1 cellular context compared by ENCODE assay signal in the genomic region with DNA sequence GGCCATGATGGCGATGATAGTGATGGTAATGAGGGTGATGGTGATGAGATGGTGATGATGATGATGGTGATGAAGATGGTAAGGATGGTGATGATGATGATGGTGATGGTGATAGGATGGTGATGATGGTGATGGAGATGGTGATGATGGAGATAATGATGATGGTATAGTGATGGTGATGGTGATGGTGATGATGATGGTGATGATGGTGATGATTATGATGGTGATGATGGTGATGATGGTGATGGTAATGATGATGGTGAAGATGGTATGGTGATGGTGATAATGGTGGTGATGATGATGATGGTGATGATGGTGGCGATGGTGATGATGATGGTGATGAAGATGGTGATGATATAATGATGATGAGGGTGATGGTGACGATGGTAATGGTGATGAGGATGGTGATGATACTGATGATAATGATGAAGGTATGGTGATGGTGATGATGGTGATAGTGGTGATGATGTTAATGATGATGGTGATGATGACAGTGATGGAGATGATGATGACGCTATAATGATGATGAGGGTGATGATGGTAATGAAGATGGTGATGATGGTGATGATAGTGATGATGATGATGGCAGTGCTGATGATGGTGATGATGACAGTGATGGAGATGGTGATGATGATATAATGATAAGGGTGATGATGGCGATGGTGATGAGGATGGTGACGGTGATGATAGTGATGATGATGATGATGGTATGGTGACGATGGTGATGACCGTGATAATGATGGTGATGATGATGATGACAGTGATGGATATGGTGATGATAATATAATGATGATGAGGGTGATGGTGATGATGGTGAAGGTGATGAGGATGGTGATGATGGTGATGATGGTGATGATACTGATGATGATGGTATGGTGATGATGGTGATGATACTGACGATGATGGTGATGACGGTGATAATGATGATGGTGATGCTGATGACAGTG.
TF ChIP-seq lines count a peak whose summit lies in the region.

No MANE protein-coding gene starts in this region.

TF ChIP-seq in HEK293, 187 proteins besides CTCF, POLR2A, EP300 and RAD21 (continued from another document):
- TF ChIP-seq, protein P1, sequence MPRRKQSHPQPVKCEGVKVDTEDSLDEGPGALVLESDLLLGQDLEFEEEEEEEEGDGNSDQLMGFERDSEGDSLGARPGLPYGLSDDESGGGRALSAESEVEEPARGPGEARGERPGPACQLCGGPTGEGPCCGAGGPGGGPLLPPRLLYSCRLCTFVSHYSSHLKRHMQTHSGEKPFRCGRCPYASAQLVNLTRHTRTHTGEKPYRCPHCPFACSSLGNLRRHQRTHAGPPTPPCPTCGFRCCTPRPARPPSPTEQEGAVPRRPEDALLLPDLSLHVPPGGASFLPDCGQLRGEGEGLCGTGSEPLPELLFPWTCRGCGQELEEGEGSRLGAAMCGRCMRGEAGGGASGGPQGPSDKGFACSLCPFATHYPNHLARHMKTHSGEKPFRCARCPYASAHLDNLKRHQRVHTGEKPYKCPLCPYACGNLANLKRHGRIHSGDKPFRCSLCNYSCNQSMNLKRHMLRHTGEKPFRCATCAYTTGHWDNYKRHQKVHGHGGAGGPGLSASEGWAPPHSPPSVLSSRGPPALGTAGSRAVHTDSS (tag by site-specific recombination; IDR thresholded peaks at IDR 0.05): peak; percentile 98
- TF ChIP-seq, protein P2, sequence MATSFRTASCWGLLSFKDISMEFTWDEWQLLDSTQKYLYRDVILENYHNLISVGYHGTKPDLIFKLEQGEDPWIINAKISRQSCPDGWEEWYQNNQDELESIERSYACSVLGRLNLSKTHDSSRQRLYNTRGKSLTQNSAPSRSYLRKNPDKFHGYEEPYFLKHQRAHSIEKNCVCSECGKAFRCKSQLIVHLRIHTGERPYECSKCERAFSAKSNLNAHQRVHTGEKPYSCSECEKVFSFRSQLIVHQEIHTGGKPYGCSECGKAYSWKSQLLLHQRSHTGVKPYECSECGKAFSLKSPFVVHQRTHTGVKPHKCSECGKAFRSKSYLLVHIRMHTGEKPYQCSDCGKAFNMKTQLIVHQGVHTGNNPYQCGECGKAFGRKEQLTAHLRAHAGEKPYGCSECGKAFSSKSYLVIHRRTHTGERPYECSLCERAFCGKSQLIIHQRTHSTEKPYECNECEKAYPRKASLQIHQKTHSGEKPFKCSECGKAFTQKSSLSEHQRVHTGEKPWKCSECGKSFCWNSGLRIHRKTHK (tag by site-specific recombination; IDR thresholded peaks at IDR 0.05): peak; percentile 41; the same call in 1 of the 2 replicates
- TF ChIP-seq, protein P3, sequence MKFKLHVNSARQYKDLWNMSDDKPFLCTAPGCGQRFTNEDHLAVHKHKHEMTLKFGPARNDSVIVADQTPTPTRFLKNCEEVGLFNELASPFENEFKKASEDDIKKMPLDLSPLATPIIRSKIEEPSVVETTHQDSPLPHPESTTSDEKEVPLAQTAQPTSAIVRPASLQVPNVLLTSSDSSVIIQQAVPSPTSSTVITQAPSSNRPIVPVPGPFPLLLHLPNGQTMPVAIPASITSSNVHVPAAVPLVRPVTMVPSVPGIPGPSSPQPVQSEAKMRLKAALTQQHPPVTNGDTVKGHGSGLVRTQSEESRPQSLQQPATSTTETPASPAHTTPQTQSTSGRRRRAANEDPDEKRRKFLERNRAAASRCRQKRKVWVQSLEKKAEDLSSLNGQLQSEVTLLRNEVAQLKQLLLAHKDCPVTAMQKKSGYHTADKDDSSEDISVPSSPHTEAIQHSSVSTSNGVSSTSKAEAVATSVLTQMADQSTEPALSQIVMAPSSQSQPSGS (tag by site-specific recombination; IDR thresholded peaks at IDR 0.05; ENCODE audit: low read depth): peak; percentile 61
- no peak for TF ChIP-seq ZNF274 (IDR thresholded peaks at IDR 0.05; ENCODE audit: low read length)
- peak; percentile 18; the same call in 1 of the 2 replicates for TF ChIP-seq ZNF274 (tag by site-specific recombination; IDR thresholded peaks at IDR 0.05; ENCODE audit: borderline replicate concordance)
- TF ChIP-seq ZNF776 (tag by site-specific recombination; IDR thresholded peaks at IDR 0.05; ENCODE audit: borderline replicate concordance): peak; percentile 10; the same call in 1 of the 2 replicates
- TF ChIP-seq ZNF548 (tag by site-specific recombination; IDR thresholded peaks at IDR 0.05): no peak
- TF ChIP-seq ZNF558 (tag by site-specific recombination; IDR thresholded peaks at IDR 0.05): no peak
- peak; percentile 53; the same call in 1 of the 2 replicates for TF ChIP-seq ZBTB48 (tag by site-specific recombination; IDR thresholded peaks at IDR 0.05)
- TF ChIP-seq ZBTB17 (tag by site-specific recombination; IDR thresholded peaks at IDR 0.05): 0 out of 2 replicates have a peak, but pooled peaks have one; percentile 61
- TF ChIP-seq ZNF112 (tag by site-specific recombination; IDR thresholded peaks at IDR 0.05): 0 out of 2 replicates have a peak, but pooled peaks have one; percentile 5
- TF ChIP-seq, protein P4, sequence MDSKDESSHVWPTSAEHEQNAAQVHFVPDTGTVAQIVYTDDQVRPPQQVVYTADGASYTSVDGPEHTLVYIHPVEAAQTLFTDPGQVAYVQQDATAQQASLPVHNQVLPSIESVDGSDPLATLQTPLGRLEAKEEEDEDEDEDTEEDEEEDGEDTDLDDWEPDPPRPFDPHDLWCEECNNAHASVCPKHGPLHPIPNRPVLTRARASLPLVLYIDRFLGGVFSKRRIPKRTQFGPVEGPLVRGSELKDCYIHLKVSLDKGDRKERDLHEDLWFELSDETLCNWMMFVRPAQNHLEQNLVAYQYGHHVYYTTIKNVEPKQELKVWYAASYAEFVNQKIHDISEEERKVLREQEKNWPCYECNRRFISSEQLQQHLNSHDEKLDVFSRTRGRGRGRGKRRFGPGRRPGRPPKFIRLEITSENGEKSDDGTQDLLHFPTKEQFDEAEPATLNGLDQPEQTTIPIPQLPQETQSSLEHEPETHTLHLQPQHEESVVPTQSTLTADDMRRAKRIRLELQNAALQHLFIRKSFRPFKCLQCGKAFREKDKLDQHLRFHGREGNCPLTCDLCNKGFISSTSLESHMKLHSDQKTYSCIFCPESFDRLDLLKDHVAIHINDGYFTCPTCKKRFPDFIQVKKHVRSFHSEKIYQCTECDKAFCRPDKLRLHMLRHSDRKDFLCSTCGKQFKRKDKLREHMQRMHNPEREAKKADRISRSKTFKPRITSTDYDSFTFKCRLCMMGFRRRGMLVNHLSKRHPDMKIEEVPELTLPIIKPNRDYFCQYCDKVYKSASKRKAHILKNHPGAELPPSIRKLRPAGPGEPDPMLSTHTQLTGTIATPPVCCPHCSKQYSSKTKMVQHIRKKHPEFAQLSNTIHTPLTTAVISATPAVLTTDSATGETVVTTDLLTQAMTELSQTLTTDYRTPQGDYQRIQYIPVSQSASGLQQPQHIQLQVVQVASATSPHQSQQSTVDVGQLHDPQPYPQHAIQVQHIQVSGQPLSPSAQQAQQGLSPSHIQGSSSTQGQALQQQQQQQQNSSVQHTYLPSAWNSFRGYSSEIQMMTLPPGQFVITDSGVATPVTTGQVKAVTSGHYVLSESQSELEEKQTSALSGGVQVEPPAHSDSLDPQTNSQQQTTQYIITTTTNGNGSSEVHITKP (tag by site-specific recombination; IDR thresholded peaks at IDR 0.05): no peak
- TF ChIP-seq ZNF785 (tag by site-specific recombination; IDR thresholded peaks at IDR 0.05): peak; percentile 17
- TF ChIP-seq, protein P5, sequence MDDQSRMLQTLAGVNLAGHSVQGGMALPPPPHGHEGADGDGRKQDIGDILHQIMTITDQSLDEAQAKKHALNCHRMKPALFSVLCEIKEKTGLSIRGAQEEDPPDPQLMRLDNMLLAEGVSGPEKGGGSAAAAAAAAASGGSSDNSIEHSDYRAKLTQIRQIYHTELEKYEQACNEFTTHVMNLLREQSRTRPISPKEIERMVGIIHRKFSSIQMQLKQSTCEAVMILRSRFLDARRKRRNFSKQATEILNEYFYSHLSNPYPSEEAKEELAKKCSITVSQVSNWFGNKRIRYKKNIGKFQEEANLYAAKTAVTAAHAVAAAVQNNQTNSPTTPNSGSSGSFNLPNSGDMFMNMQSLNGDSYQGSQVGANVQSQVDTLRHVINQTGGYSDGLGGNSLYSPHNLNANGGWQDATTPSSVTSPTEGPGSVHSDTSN (CRISPR knock-in tag; IDR thresholded peaks at IDR 0.05): no peak
- 0 out of 2 replicates have a peak, but pooled peaks have one; percentile 12 for TF ChIP-seq ZNF707 (tag by site-specific recombination; IDR thresholded peaks at IDR 0.05)
- TF ChIP-seq, protein P6, sequence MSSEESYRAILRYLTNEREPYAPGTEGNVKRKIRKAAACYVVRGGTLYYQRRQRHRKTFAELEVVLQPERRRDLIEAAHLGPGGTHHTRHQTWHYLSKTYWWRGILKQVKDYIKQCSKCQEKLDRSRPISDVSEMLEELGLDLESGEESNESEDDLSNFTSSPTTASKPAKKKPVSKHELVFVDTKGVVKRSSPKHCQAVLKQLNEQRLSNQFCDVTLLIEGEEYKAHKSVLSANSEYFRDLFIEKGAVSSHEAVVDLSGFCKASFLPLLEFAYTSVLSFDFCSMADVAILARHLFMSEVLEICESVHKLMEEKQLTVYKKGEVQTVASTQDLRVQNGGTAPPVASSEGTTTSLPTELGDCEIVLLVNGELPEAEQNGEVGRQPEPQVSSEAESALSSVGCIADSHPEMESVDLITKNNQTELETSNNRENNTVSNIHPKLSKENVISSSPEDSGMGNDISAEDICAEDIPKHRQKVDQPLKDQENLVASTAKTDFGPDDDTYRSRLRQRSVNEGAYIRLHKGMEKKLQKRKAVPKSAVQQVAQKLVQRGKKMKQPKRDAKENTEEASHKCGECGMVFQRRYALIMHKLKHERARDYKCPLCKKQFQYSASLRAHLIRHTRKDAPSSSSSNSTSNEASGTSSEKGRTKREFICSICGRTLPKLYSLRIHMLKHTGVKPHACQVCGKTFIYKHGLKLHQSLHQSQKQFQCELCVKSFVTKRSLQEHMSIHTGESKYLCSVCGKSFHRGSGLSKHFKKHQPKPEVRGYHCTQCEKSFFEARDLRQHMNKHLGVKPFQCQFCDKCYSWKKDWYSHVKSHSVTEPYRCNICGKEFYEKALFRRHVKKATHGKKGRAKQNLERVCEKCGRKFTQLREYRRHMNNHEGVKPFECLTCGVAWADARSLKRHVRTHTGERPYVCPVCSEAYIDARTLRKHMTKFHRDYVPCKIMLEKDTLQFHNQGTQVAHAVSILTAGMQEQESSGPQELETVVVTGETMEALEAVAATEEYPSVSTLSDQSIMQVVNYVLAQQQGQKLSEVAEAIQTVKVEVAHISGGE (tag by site-specific recombination; conservative IDR thresholded peaks at IDR 0.05; ENCODE audit: low read depth): no peak
- TF ChIP-seq, protein P7, sequence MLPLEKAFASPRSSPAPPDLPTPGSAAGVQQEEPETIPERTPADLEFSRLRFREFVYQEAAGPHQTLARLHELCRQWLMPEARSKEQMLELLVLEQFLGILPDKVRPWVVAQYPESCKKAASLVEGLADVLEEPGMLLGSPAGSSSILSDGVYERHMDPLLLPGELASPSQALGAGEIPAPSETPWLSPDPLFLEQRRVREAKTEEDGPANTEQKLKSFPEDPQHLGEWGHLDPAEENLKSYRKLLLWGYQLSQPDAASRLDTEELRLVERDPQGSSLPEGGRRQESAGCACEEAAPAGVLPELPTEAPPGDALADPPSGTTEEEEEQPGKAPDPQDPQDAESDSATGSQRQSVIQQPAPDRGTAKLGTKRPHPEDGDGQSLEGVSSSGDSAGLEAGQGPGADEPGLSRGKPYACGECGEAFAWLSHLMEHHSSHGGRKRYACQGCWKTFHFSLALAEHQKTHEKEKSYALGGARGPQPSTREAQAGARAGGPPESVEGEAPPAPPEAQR (tag by site-specific recombination; IDR thresholded peaks at IDR 0.05): 0 out of 2 replicates have a peak, but pooled peaks have one; percentile 30
- TF ChIP-seq, protein P8, sequence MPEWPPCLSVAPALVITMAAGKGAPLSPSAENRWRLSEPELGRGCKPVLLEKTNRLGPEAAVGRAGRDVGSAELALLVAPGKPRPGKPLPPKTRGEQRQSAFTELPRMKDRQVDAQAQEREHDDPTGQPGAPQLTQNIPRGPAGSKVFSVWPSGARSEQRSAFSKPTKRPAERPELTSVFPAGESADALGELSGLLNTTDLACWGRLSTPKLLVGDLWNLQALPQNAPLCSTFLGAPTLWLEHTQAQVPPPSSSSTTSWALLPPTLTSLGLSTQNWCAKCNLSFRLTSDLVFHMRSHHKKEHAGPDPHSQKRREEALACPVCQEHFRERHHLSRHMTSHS (tag by site-specific recombination; IDR thresholded peaks at IDR 0.05): peak; percentile 4; the same call in 1 of the 2 replicates
- TF ChIP-seq ZNF133 (tag by site-specific recombination; IDR thresholded peaks at IDR 0.05): no peak; the same call in 1 of the 2 replicates
- no peak for TF ChIP-seq ZNF510 (tag by site-specific recombination; IDR thresholded peaks at IDR 0.05; ENCODE audit: insufficient replicate concordance)
- TF ChIP-seq ZNF658 (tag by site-specific recombination; IDR thresholded peaks at IDR 0.05): peak; percentile 71
